ENCODE assay signal across 9 cellular contexts in the genomic region with DNA sequence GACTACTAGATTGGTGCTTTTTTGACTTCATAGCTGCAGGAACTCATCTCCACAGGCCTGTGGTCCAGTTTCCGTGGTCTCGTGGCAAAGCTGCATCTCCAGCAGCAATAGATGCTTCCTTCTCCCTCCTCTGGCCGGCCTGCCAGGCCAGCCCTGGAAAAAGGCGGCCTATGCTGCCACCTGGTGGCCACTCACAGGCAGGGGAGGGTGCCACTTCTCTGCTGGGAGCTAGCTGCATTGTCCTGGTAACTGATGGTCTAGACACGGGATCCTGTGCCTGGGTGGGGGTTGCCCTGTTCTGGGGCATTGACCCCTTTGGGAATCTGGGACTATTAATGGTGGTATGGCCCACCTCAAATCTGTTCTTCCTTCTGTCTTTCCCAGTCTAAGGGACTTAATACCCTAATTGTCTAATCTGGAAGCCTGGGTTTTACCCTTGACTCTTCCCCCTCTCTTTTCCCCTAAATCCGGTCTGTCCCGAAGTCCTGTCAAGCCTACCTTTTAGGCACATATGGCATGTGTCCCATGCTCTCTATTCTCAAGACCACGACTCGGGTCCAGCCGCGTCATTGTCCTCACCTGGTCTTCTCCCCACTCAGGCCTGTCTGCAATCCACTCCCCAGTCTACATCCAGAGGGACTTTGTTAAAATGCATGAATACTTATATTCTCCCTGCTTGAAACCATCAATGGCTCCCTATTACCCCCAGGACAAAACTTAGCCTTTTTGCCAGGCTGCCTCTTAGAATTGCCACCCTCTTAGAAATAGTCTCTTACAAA. TPM values are rescaled to one million over a fixed set of nuclear protein-coding genes. Genes with fewer than 3 reads are reported as not detected.
A peak's percentile ranks its signal among the peaks of the same experiment; 100 is the strongest.
DNase-seq lines count a peak whose midpoint lies in the region; ATAC-seq, FAIRE-seq and TF ChIP-seq lines count a peak whose summit lies in the region.
"Had no signal": no experiment of that assay in that cellular context is flagged by ENCODE, and none has a peak within 500 bp of the region (broad histone marks: within the 10 kb centered on the region; RNA-seq: fewer than 3 reads in every experiment).

No MANE protein-coding gene starts in this region.

- no peak overlapping the region for H3K9ac ChIP-seq in KMS-11

- 26 to 28% methylated on average over 11 of the region's 11 CpGs for WGBS in pancreas, 2 donors
- 37 to 71% methylated on average over 6 to 11 of the region's 11 CpGs for WGBS in transverse colon (ENCODE audit: low coverage in 1 of 2), 2 donors

- TF ChIP-seq POLR2A in transverse colon (IDR thresholded peaks at IDR 0.05), result no peak

- H3K4me3 ChIP-seq in KMS-11 (IDR thresholded peaks at IDR 0.05; ENCODE audit: insufficient read depth, low read depth, low read length), result no peak overlapping the region
- no peak overlapping the region for H3K4me3 ChIP-seq in SJCRH30
- H3K4me3 ChIP-seq in pancreas, result no peak overlapping the region
- H3K4me3 ChIP-seq in transverse colon, result no peak overlapping the region

- no peak overlapping the region for H2AFZ ChIP-seq in KMS-11 (ENCODE audit: low read depth)

- no peaks in the 10 kb centered on the region for H3K36me3 ChIP-seq in KMS-11 (ENCODE audit: insufficient read depth)
- H3K36me3 ChIP-seq in SJCRH30, result no peaks in the 10 kb centered on the region
- no peaks in the 10 kb centered on the region for H3K36me3 ChIP-seq in pancreas
- H3K36me3 ChIP-seq in transverse colon, result no peaks in the 10 kb centered on the region

- no peak overlapping the region for H3K4me2 ChIP-seq in KMS-11

- no peaks in the 10 kb centered on the region; the same call in 1 of the 2 replicates for H3K27me3 ChIP-seq in KMS-11 (ENCODE audit: insufficient read depth, low read depth)
- no peaks in the 10 kb centered on the region for H3K27me3 ChIP-seq in SJCRH30
- H3K27me3 ChIP-seq in pancreas, result no peaks in the 10 kb centered on the region
- H3K27me3 ChIP-seq in transverse colon, result no peaks in the 10 kb centered on the region

- peak; percentile 71 for ATAC-seq in GM21526 (IDR thresholded peaks at IDR 0.05; ENCODE audit: low FRiP score, unreplicated experiment)
- ATAC-seq in pancreas, result peak; percentile 86 to 94 (median 92)

- no peaks in the 10 kb centered on the region for H3K79me2 ChIP-seq in KMS-11 (ENCODE audit: insufficient read depth, low read depth)

- intact Hi-C loops in pancreas (cut with DNase I) (loop anchor here in 2 of 3 donors (2.0 to 10.0 kb wide), 2 partner anchors 224 to 236 kb away; no protein-coding TSS in a partner anchor), transverse colon (cut with DNase I; ENCODE audit: low total_unique reads) (no loop called here)

- in situ Hi-C loops in transverse colon (cut with MboI; ENCODE audit: low pct_ligation_motif_present in 1 of 4, low pct_unique_long_range_greater_than_20kb in 1 of 4, low sequenced_read_pairs in 3 of 4), result loop anchor here in 3 of 4 donors (5.0 to 10.0 kb wide), 2 partner anchors 226 to 228 kb away; no protein-coding TSS in a partner anchor

- FAIRE-seq in pancreas (lab: Jason Lieb, UNC), result no peak
- FAIRE-seq: colon had no signal

- DNase-seq in DMS153 (lab: John Stamatoyannopoulos, UW) (peak; percentile 59), SJCRH30 (peak; percentile 75 to 89), foreskin melanocyte (peak; percentile 60), pancreas (peak; percentile 65 to 95 (median 84)), transverse colon (peak; percentile 85)
- DNase-seq in activated effector memory CD4-positive, alpha-beta T cell treated with Interleukin-2 at 50 U/mL for 16 hours, result peak; percentile 63

- TF ChIP-seq EP300 in transverse colon (IDR thresholded peaks at IDR 0.05; ENCODE audit: low read depth), result no peak

- TF ChIP-seq CTCF in KMS-11 (conservative IDR thresholded peaks at IDR 0.05; ENCODE audit: low read depth, low read length), result peak; percentile 94
- TF ChIP-seq CTCF in pancreas (IDR thresholded peaks at IDR 0.05), result peak; percentile 91 to 96 (median 94)
- TF ChIP-seq CTCF in transverse colon (IDR thresholded peaks at IDR 0.05), result peak; percentile 91 to 98 (median 96)

- no peaks in the 10 kb centered on the region for H4K20me1 ChIP-seq in KMS-11 (ENCODE audit: insufficient read depth)

- H3K4me1 ChIP-seq in KMS-11 (ENCODE audit: low read depth, poor library complexity, severe bottlenecking) (no peaks in the 10 kb centered on the region), SJCRH30 (no peaks in the 10 kb centered on the region), pancreas (no peaks in the 10 kb centered on the region), transverse colon (peaks cover 8 to 21% (median 17%) of the 10 kb centered on the region in 4 donors)

- H3K27ac ChIP-seq in KMS-11 (no peak overlapping the region), SJCRH30 (no peak overlapping the region), pancreas (no peak overlapping the region), transverse colon (no peak overlapping the region)

- H3K9me3 ChIP-seq in SJCRH30 (replicated peaks), result no peaks in the 10 kb centered on the region
- H3K9me3 ChIP-seq in pancreas, result no peaks in the 10 kb centered on the region
- no peaks in the 10 kb centered on the region for H3K9me3 ChIP-seq in transverse colon

RNA-seq across cellular contexts. Expression of gene PTGS1, which starts 20.1 kb away (rescaled TPM):
- total RNA-seq in SJCRH30 (2014; rRNA removed; shearing (Covaris generic)), result 0.85 and 1.2 TPM in 2 replicates
- 1 to 10 TPM in 3 of 6 donors, under 1 TPM in 3; 0.32 to 9.9 (median 1.6) TPM for total RNA-seq in pancreas
- polyA plus RNA-seq in pancreas, result 1 to 10 TPM in 1 of 2 donors, under 1 TPM in 1; 0.76 to 1.1 TPM
- total RNA-seq in transverse colon, result 10 to 100 TPM; 14.2 to 27.9 (median 20.2) TPM
